Comparison of ENCODE assay signal across 16 cellular contexts in genomic region chr17:19327039-19327776, GRCh38. TPM values are rescaled to one million over a fixed set of nuclear protein-coding genes. Genes with fewer than 3 reads are reported as not detected.
DNase-seq lines count a peak whose midpoint lies in the region; ATAC-seq and TF ChIP-seq lines count a peak whose summit lies in the region.
"Had no signal": no experiment of that assay in that cellular context is flagged by ENCODE, and none has a peak within 500 bp of the region (broad histone marks: within the 10 kb centered on the region; RNA-seq: fewer than 3 reads in every experiment).

No MANE protein-coding gene starts in this region.

- no peak overlapping the region for H2BK15ac ChIP-seq in neuronal stem cell (ENCODE audit: low read length)

- peak overlapping the region; percentile 47 for H3K4me2 ChIP-seq in skeletal muscle satellite cell (ENCODE audit: low read length)
- no peak overlapping the region for H3K4me2 ChIP-seq in neuronal stem cell (ENCODE audit: insufficient read depth, low read length, poor library complexity, severe bottlenecking)

- no peak overlapping the region for H4K91ac ChIP-seq in neuronal stem cell (ENCODE audit: low read depth, low read length, poor library complexity)

- H2BK5ac ChIP-seq in neuronal stem cell (ENCODE audit: low read length) = no peak overlapping the region

- in situ Hi-C loops in G401 (cut with HindIII; ENCODE audit: low sequenced_read_pairs) = no loop called here

- peak; percentile 82 for DNase-seq in H4 (ENCODE audit: low spot score)
- peak; percentile 56 for DNase-seq in T1000 (lab: John Stamatoyannopoulos, UW)
- peak; percentile 62 for DNase-seq in fibroblast of villous mesenchyme (ENCODE audit: low read depth)
- DNase-seq in neuronal stem cell (ENCODE audit: low spot score) = no peak
- no peak for DNase-seq in G401 (ENCODE audit: low spot score)
- no peak for DNase-seq in GF-D8 (lab: John Stamatoyannopoulos, UW)
- DNase-seq: activated CD4-positive, alpha-beta T cell treated with anti-CD3 and anti-CD28 coated beads for 1 hour; activated gamma-delta T cell; DMS 273 treated with DMSO at 0.1 percent for 48 hours; SIG-M5; stimulated activated CD4-positive, alpha-beta T cell treated with anti-CD3 and anti-CD28 coated beads, Interleukin-2, amount 100 ng/mL, for 24 hours; stomach had no signal

- no peak overlapping the region for H3K18ac ChIP-seq in neuronal stem cell (ENCODE audit: low read length)

- no peak for ATAC-seq in HG03521 (IDR thresholded peaks at IDR 0.05; ENCODE audit: unreplicated experiment)
- ATAC-seq: K562; natural killer cell treated with Interleukin-12 subunit alpha and Interleukin-12 subunit beta and Interleukin-15 and Interleukin-18, amount 100 ng/mL, for 72 hours had no signal

- peaks cover 42% of the 10 kb centered on the region for H3K4me1 ChIP-seq in skeletal muscle satellite cell (ENCODE audit: control insufficient read depth, insufficient read depth, low read length)
- peaks cover 8 to 20% of the 10 kb centered on the region in 2 donors for H3K4me1 ChIP-seq in neuronal stem cell (ENCODE audit: control insufficient read depth in 2 of 2, insufficient read depth in 1 of 2, low read depth in 1 of 2, low read length in 2 of 2)
- H3K4me1 ChIP-seq: stomach had no signal

- peaks cover 17% of the 10 kb centered on the region for H3K36me3 ChIP-seq in skeletal muscle satellite cell (ENCODE audit: insufficient read depth, low read length)
- H3K36me3 ChIP-seq in neuronal stem cell (replicated peaks in 1 of 2; ENCODE audit: control insufficient read depth in 2 of 2, insufficient read depth in 2 of 2, low read length in 2 of 2) = peaks cover 2 to 85% of the 10 kb centered on the region in 2 donors

- no peak overlapping the region for H4K8ac ChIP-seq in neuronal stem cell (ENCODE audit: low read depth, low read length)

- no peak overlapping the region for H2AFZ ChIP-seq in neuronal stem cell (ENCODE audit: low read length)

- H3K9ac ChIP-seq in skeletal muscle satellite cell (ENCODE audit: low read depth, low read length) (no peak overlapping the region), neuronal stem cell (ENCODE audit: low read depth, low read length, poor library complexity) (no peak overlapping the region)

- no CpG with 5 or more reads among the region's 14 CpGs for WGBS in neuronal stem cell (ENCODE audit: extremely low coverage in 2 of 2, insufficient read length in 2 of 2, insufficient replicate concordance in 1 of 2), 2 donors

- H3K27me3 ChIP-seq in skeletal muscle satellite cell (ENCODE audit: control insufficient read depth, insufficient read depth, low read length) (no peaks in the 10 kb centered on the region), neuronal stem cell (ENCODE audit: control insufficient read depth in 3 of 3, insufficient read depth in 3 of 3, low read depth in 1 of 3, low read length in 3 of 3) (no peaks in the 10 kb centered on the region)
- H3K27me3 ChIP-seq: stomach had no signal

- no peak overlapping the region for H3K27ac ChIP-seq in neuronal stem cell (replicated peaks; ENCODE audit: low read length)
- H3K27ac ChIP-seq: stomach had no signal

- H3K23ac ChIP-seq in neuronal stem cell (ENCODE audit: low read depth, low read length, poor library complexity) = no peak overlapping the region

- H3K4ac ChIP-seq in neuronal stem cell (ENCODE audit: low read length) = no peak overlapping the region

- H3K4me3 ChIP-seq in fibroblast of villous mesenchyme (ENCODE audit: low read depth, low read length) (no peak overlapping the region), skeletal muscle satellite cell (ENCODE audit: low read length) (no peak overlapping the region), neuronal stem cell (ENCODE audit: low read length in 2 of 2) (no peak overlapping the region)
- H3K4me3 ChIP-seq: K562, stomach had no signal

- no peaks in the 10 kb centered on the region for H3K9me3 ChIP-seq in skeletal muscle satellite cell (replicated peaks; ENCODE audit: low read length)
- H3K9me3 ChIP-seq in neuronal stem cell (replicated peaks in 1 of 2; ENCODE audit: control insufficient read depth in 2 of 2, insufficient read depth in 1 of 2, low read depth in 1 of 2, low read length in 2 of 2) = peaks cover 2 to 18% of the 10 kb centered on the region in 2 donors

- no peak overlapping the region for H2BK12ac ChIP-seq in neuronal stem cell (ENCODE audit: low read length)

- no peaks in the 10 kb centered on the region for H3K79me1 ChIP-seq in neuronal stem cell (ENCODE audit: low read depth, low read length)

- no peak overlapping the region for H2BK120ac ChIP-seq in neuronal stem cell (ENCODE audit: low read depth, low read length)

- H2AK5ac ChIP-seq in neuronal stem cell (ENCODE audit: low read depth, low read length) = no peak overlapping the region

- no peak for TF ChIP-seq CTCF in fibroblast of villous mesenchyme (IDR thresholded peaks at IDR 0.05; ENCODE audit: insufficient read depth, low read depth, low read length)

- no peak overlapping the region for H3K14ac ChIP-seq in neuronal stem cell (ENCODE audit: low read length)

RNA-seq across cellular contexts. Expression of gene B9D1, which starts 35.3 kb away (rescaled TPM):
- total RNA-seq in H4 (2014; rRNA removed; shearing (Covaris generic)) = 46.3 and 73.2 TPM in 2 replicates
- 40.2 and 42.5 TPM in 2 replicates for total RNA-seq in fibroblast of villous mesenchyme
- total RNA-seq in skeletal muscle satellite cell (2012; rRNA removed) = 26.6 TPM in 2 replicates
- 22.2 TPM for polyA plus RNA-seq in neuronal stem cell (2013, experiment 1 of 2)
- polyA plus RNA-seq in neuronal stem cell (2013, experiment 2 of 2) = 23.4 TPM
- total RNA-seq in G401 (2014; rRNA removed; shearing (Covaris generic)) = 50.5 and 94.6 TPM in 2 replicates

RNA-seq across cellular contexts. Expression of gene MAPK7, which starts 51.1 kb away (rescaled TPM):
- 6.2 and 31.0 TPM in 2 replicates for total RNA-seq in H4 (2014; rRNA removed; shearing (Covaris generic))
- total RNA-seq in fibroblast of villous mesenchyme = 14.7 and 24.2 TPM in 2 replicates
- 16.2 and 18.8 TPM in 2 replicates for total RNA-seq in skeletal muscle satellite cell (2012; rRNA removed)
- polyA plus RNA-seq in neuronal stem cell (2013, experiment 1 of 2) = 21.1 TPM
- 21.3 TPM for polyA plus RNA-seq in neuronal stem cell (2013, experiment 2 of 2)
- total RNA-seq in G401 (2014; rRNA removed; shearing (Covaris generic)) = 1.2 and 5.1 TPM in 2 replicates

RNA-seq across cellular contexts. Expression of gene MFAP4, which starts 59.8 kb away (rescaled TPM):
- total RNA-seq in H4 (2014; rRNA removed; shearing (Covaris generic)) = 122 and 168 TPM in 2 replicates
- total RNA-seq in fibroblast of villous mesenchyme = 17.7 and 28.7 TPM in 2 replicates
- 1.5 and 4.2 TPM in 2 replicates for total RNA-seq in skeletal muscle satellite cell (2012; rRNA removed)
- 0.18 TPM for polyA plus RNA-seq in neuronal stem cell (2013, experiment 1 of 2)
- polyA plus RNA-seq in neuronal stem cell (2013, experiment 2 of 2) = 0.07 TPM
- 0.31 TPM in 1 of 2 replicates, not detected in the other for total RNA-seq in G401 (2014; rRNA removed; shearing (Covaris generic))
- total RNA-seq: natural killer cell treated with Interleukin-12 subunit alpha and Interleukin-12 subunit beta and Interleukin-15 and Interleukin-18, amount 100 ng/mL, for 72 hours had no signal

Comparison
In these comparisons a context has a peak if more than half of its experiments do, and no peak if none do; other contexts are left out.
1. DNase-seq: peak in H4 (single experiment), T1000 (single experiment) and fibroblast of villous mesenchyme (single experiment); none in neuronal stem cell (single experiment), G401 (single experiment) and GF-D8 (single experiment).
2. RNA of gene MFAP4, which starts 59.8 kb away (total RNA-seq): 122 to 168 TPM in H4 and 17.7 to 28.7 TPM in fibroblast of villous mesenchyme; 0.31 TPM in G401; every median in the first group is over 10 times any median in the second.